28 cellular contexts compared by ENCODE assay signal in genomic region chrX:124362072-124362471, GRCh38. TPM values are rescaled to one million over a fixed set of nuclear protein-coding genes. Genes with fewer than 3 reads are reported as not detected.
DNase-seq lines count a peak whose midpoint lies in the region; ATAC-seq, FAIRE-seq and TF ChIP-seq lines count a peak whose summit lies in the region.
"Had no signal": no experiment of that assay in that cellular context is flagged by ENCODE, and none has a peak within 500 bp of the region (broad histone marks: within the 10 kb centered on the region; RNA-seq: fewer than 3 reads in every experiment).

No MANE protein-coding gene starts in this region.

- peaks cover 50% of the 10 kb centered on the region for H3K4me1 Mint-ChIP-seq in activated CD4-positive, alpha-beta T cell treated with anti-CD3 and anti-CD28 coated beads, Interleukin-2, amount 10 ng/mL, durations not matched to agents 7 days and 5 days
- peaks cover 61% of the 10 kb centered on the region for H3K4me1 Mint-ChIP-seq in CD8-positive, alpha-beta T cell (ENCODE audit: low read depth)
- peaks cover 50% of the 10 kb centered on the region for H3K4me1 Mint-ChIP-seq in activated CD8-positive, alpha-beta T cell treated with anti-CD3 and anti-CD28 coated beads for 36 hours (ENCODE audit: low read depth)
- peaks cover 25 to 64% (median 53%) of the 10 kb centered on the region in 7 donors for H3K4me1 Mint-ChIP-seq in naive thymus-derived CD4-positive, alpha-beta T cell

- DNase-seq in activated CD4-positive, alpha-beta T cell treated with anti-CD3 and anti-CD28 coated beads, Interleukin-2, amount 10 ng/mL, durations not matched to agents 7 days and 5 days: no peak
- no peak for DNase-seq in activated CD4-positive, alpha-beta T cell treated with anti-CD3 and anti-CD28 coated beads, Interleukin-2, amount 50 U/mL, for 4 hours
- no peak for DNase-seq in CD8-positive, alpha-beta T cell
- DNase-seq in activated CD8-positive, alpha-beta T cell treated with anti-CD3 and anti-CD28 coated beads for 36 hours: peak; percentile 64
- no peak for DNase-seq in naive thymus-derived CD4-positive, alpha-beta T cell
- DNase-seq in urothelium cell line (ENCODE audit: low spot score) (no peak), heart left ventricle (no peak), middle frontal gyrus (ENCODE audit: extremely low spot score, low spot score) (no peak)
- DNase-seq: DMS79, GF-D8, Karpas-422, mesenchymal stem cell, NCI-H1436 treated with DMSO at 0.1 percent for 48 hours, NCI-H2107, NCI-H446, NCI-H774, sigmoid colon, stomach, tibial artery had no signal

- no peak overlapping the region for H3K4me3 ChIP-seq in CD8-positive, alpha-beta T cell (ENCODE audit: low read depth, low read length)
- no peak overlapping the region for H3K4me3 ChIP-seq in naive thymus-derived CD4-positive, alpha-beta T cell (ENCODE audit: low read length)
- H3K4me3 ChIP-seq in heart left ventricle: no peak overlapping the region
- H3K4me3 ChIP-seq: A549, prostate gland, sigmoid colon, SJSA1, stomach, tibial artery had no signal

- no peak overlapping the region for H3K4me3 Mint-ChIP-seq in activated CD4-positive, alpha-beta T cell treated with anti-CD3 and anti-CD28 coated beads, Interleukin-2, amount 10 ng/mL, durations not matched to agents 7 days and 5 days
- peak overlapping the region; percentile 37 for H3K4me3 Mint-ChIP-seq in CD8-positive, alpha-beta T cell
- H3K4me3 Mint-ChIP-seq in activated CD8-positive, alpha-beta T cell treated with anti-CD3 and anti-CD28 coated beads for 36 hours: peak overlapping the region; percentile 58
- H3K4me3 Mint-ChIP-seq in naive thymus-derived CD4-positive, alpha-beta T cell: peak overlapping the region in 4 of 10 donors; percentile 14 to 51 (median 37)

- no peaks in the 10 kb centered on the region for H3K27me3 ChIP-seq in CD8-positive, alpha-beta T cell (ENCODE audit: insufficient read depth, low read length)
- no peaks in the 10 kb centered on the region for H3K27me3 ChIP-seq in naive thymus-derived CD4-positive, alpha-beta T cell (ENCODE audit: control insufficient read depth in 2 of 2, insufficient read depth in 2 of 2, low read length in 2 of 2)
- H3K27me3 ChIP-seq in heart left ventricle: no peaks in the 10 kb centered on the region
- H3K27me3 ChIP-seq: sigmoid colon, SJSA1, stomach, tibial artery had no signal

- peaks cover 30% of the 10 kb centered on the region for H3K4me1 ChIP-seq in CD8-positive, alpha-beta T cell (ENCODE audit: insufficient read depth, low read length)
- H3K4me1 ChIP-seq in naive thymus-derived CD4-positive, alpha-beta T cell (ENCODE audit: control insufficient read depth in 2 of 2, insufficient read depth in 2 of 2, low read length in 2 of 2): peaks cover 19 to 26% of the 10 kb centered on the region in 2 donors
- no peaks in the 10 kb centered on the region for H3K4me1 ChIP-seq in heart left ventricle
- H3K4me1 ChIP-seq: A549, prostate gland, sigmoid colon, SJSA1, stomach, tibial artery had no signal

- CTCF ChIA-PET in activated CD4-positive, alpha-beta T cell treated with anti-CD3 and anti-CD28 coated beads, Interleukin-2, amount 10 ng/mL, durations not matched to agents 7 days and 5 days (lab: Charles Lee): interaction anchor here (1.2 to 1.4 kb wide), 2 partner anchors 15 to 138 kb away, joined by 3 to 4 read pairs; partner anchors contain the start of gene SH2D1A
- CTCF ChIA-PET in CD8-positive, alpha-beta T cell (lab: Charles Lee): interaction anchor here (0.7 kb wide), 1 partner anchor 15 kb away, joined by 3 read pairs; no protein-coding TSS in a partner anchor
- CTCF ChIA-PET in activated CD8-positive, alpha-beta T cell treated with anti-CD3 and anti-CD28 coated beads for 36 hours (lab: Charles Lee): no interaction called here
- CTCF ChIA-PET in naive thymus-derived CD4-positive, alpha-beta T cell (lab: Charles Lee): no interaction called here

- 39 to 72% (median 56%) methylated on average over 2 of the region's 2 CpGs for WGBS in heart left ventricle, 4 donors

- no peak for TF ChIP-seq CTCF in CD8-positive, alpha-beta T cell (IDR thresholded peaks at IDR 0.05)
- TF ChIP-seq CTCF in activated CD8-positive, alpha-beta T cell treated with anti-CD3 and anti-CD28 coated beads for 36 hours (IDR thresholded peaks at IDR 0.05): no peak
- no peak for TF ChIP-seq CTCF in heart left ventricle (IDR thresholded peaks at IDR 0.05)

- TF ChIP-seq POLR2A in heart left ventricle (IDR thresholded peaks at IDR 0.05): no peak

- FAIRE-seq in urothelium cell line (lab: Jason Lieb, UNC): no peak
- FAIRE-seq: H1 had no signal

- ATAC-seq in CD8-positive, alpha-beta T cell: peak; percentile 56
- peak; percentile 71 for ATAC-seq in activated CD8-positive, alpha-beta T cell treated with anti-CD3 and anti-CD28 coated beads for 36 hours
- ATAC-seq in naive thymus-derived CD4-positive, alpha-beta T cell: no peak
- ATAC-seq in heart left ventricle: no peak
- ATAC-seq: A549, left lobe of liver had no signal

- H3K27ac Mint-ChIP-seq in activated CD4-positive, alpha-beta T cell treated with anti-CD3 and anti-CD28 coated beads, Interleukin-2, amount 10 ng/mL, durations not matched to agents 7 days and 5 days: peak overlapping the region; percentile 80
- H3K27ac Mint-ChIP-seq in CD8-positive, alpha-beta T cell: peak overlapping the region; percentile 77
- peak overlapping the region; percentile 91 for H3K27ac Mint-ChIP-seq in activated CD8-positive, alpha-beta T cell treated with anti-CD3 and anti-CD28 coated beads for 36 hours
- peak overlapping the region in 5 of 9 donors; percentile 23 to 70 (median 39) for H3K27ac Mint-ChIP-seq in naive thymus-derived CD4-positive, alpha-beta T cell

- no peaks in the 10 kb centered on the region for H3K36me3 ChIP-seq in CD8-positive, alpha-beta T cell (ENCODE audit: insufficient read depth, low read length)
- H3K36me3 ChIP-seq in naive thymus-derived CD4-positive, alpha-beta T cell (ENCODE audit: control insufficient read depth in 2 of 3, insufficient read depth in 3 of 3, low read length in 3 of 3): no peaks in the 10 kb centered on the region
- H3K36me3 ChIP-seq in heart left ventricle: no peaks in the 10 kb centered on the region
- H3K36me3 ChIP-seq: prostate gland, sigmoid colon, SJSA1, stomach, tibial artery had no signal

- no peaks in the 10 kb centered on the region for H3K9me3 ChIP-seq in CD8-positive, alpha-beta T cell (ENCODE audit: low read length)
- no peaks in the 10 kb centered on the region for H3K9me3 ChIP-seq in naive thymus-derived CD4-positive, alpha-beta T cell (ENCODE audit: control insufficient read depth in 2 of 3, low read length in 3 of 3)
- no peaks in the 10 kb centered on the region for H3K9me3 ChIP-seq in heart left ventricle
- H3K9me3 ChIP-seq: A549, prostate gland, sigmoid colon, SJSA1, stomach, tibial artery had no signal

- intact Hi-C loops in CD8-positive, alpha-beta T cell (cut with DNase I, micrococcal nuclease): loop anchor here (2.0 to 10.0 kb wide), 3 partner anchors 13 to 267 kb away; no protein-coding TSS in a partner anchor
- intact Hi-C loops in activated CD8-positive, alpha-beta T cell treated with anti-CD3 and anti-CD28 coated beads for 36 hours (cut with micrococcal nuclease): no loop called here
- intact Hi-C loops in naive thymus-derived CD4-positive, alpha-beta T cell (cut with micrococcal nuclease): no loop called here
- intact Hi-C loops in heart left ventricle (cut with DNase I): no loop called here

- H3K36me3 Mint-ChIP-seq in activated CD4-positive, alpha-beta T cell treated with anti-CD3 and anti-CD28 coated beads, Interleukin-2, amount 10 ng/mL, durations not matched to agents 7 days and 5 days (ENCODE audit: low read depth): peaks cover 37% of the 10 kb centered on the region
- peaks cover 37% of the 10 kb centered on the region for H3K36me3 Mint-ChIP-seq in CD8-positive, alpha-beta T cell
- peaks cover 39% of the 10 kb centered on the region for H3K36me3 Mint-ChIP-seq in activated CD8-positive, alpha-beta T cell treated with anti-CD3 and anti-CD28 coated beads for 36 hours (ENCODE audit: low read depth)
- peaks cover 5 to 19% (median 7%) of the 10 kb centered on the region in 5 donors for H3K36me3 Mint-ChIP-seq in naive thymus-derived CD4-positive, alpha-beta T cell

- POLR2A ChIA-PET in activated CD4-positive, alpha-beta T cell treated with anti-CD3 and anti-CD28 coated beads, Interleukin-2, amount 10 ng/mL, durations not matched to agents 7 days and 5 days (lab: Charles Lee): interaction anchor here (1.0 kb wide), 1 partner anchor 16 kb away, joined by 3 read pairs; no protein-coding TSS in a partner anchor
- POLR2A ChIA-PET in CD8-positive, alpha-beta T cell (lab: Charles Lee): interaction anchor here (0.8 kb wide), 1 partner anchor 15 kb away, joined by 3 read pairs; no protein-coding TSS in a partner anchor
- POLR2A ChIA-PET in activated CD8-positive, alpha-beta T cell treated with anti-CD3 and anti-CD28 coated beads for 36 hours (lab: Charles Lee): interaction anchor here (0.8 to 2.8 kb wide), 3 partner anchors 9 to 105 kb away, joined by 3 to 21 read pairs (median 3); partner anchors contain the start of gene SH2D1A
- POLR2A ChIA-PET in naive thymus-derived CD4-positive, alpha-beta T cell (lab: Charles Lee): no interaction called here

- no peak overlapping the region for H3K27ac ChIP-seq in CD8-positive, alpha-beta T cell (ENCODE audit: low read depth, low read length)
- no peak overlapping the region for H3K27ac ChIP-seq in naive thymus-derived CD4-positive, alpha-beta T cell (ENCODE audit: low read depth, low read length)
- no peak overlapping the region for H3K27ac ChIP-seq in heart left ventricle
- H3K27ac ChIP-seq: A549, HL-60, prostate gland, sigmoid colon, SJSA1, stomach, tibial artery had no signal

- H3K9me3 Mint-ChIP-seq in activated CD4-positive, alpha-beta T cell treated with anti-CD3 and anti-CD28 coated beads, Interleukin-2, amount 10 ng/mL, durations not matched to agents 7 days and 5 days: peaks cover 2% of the 10 kb centered on the region
- no peaks in the 10 kb centered on the region for H3K9me3 Mint-ChIP-seq in CD8-positive, alpha-beta T cell
- H3K9me3 Mint-ChIP-seq in activated CD8-positive, alpha-beta T cell treated with anti-CD3 and anti-CD28 coated beads for 36 hours: no peaks in the 10 kb centered on the region
- peaks cover 0 to 1% (median 0%) of the 10 kb centered on the region in 11 donors for H3K9me3 Mint-ChIP-seq in naive thymus-derived CD4-positive, alpha-beta T cell

- no peaks in the 10 kb centered on the region for H3K27me3 Mint-ChIP-seq in activated CD4-positive, alpha-beta T cell treated with anti-CD3 and anti-CD28 coated beads, Interleukin-2, amount 10 ng/mL, durations not matched to agents 7 days and 5 days
- H3K27me3 Mint-ChIP-seq in CD8-positive, alpha-beta T cell (ENCODE audit: low read depth): no peaks in the 10 kb centered on the region
- no peaks in the 10 kb centered on the region for H3K27me3 Mint-ChIP-seq in activated CD8-positive, alpha-beta T cell treated with anti-CD3 and anti-CD28 coated beads for 36 hours
- no peaks in the 10 kb centered on the region for H3K27me3 Mint-ChIP-seq in naive thymus-derived CD4-positive, alpha-beta T cell

RNA-seq across cellular contexts. Expression of gene SH2D1A, which starts 15.7 kb away (rescaled TPM):
- 10 to 100 TPM; 63.1 to 64.4 TPM for total RNA-seq in activated CD4-positive, alpha-beta T cell treated with anti-CD3 and anti-CD28 coated beads, Interleukin-2, amount 10 ng/mL, durations not matched to agents 7 days and 5 days
- 10 to 100 TPM; 44.4 to 50.3 TPM for total RNA-seq in CD8-positive, alpha-beta T cell
- total RNA-seq in activated CD8-positive, alpha-beta T cell treated with anti-CD3 and anti-CD28 coated beads for 36 hours: 10 to 100 TPM; 40.9 to 43.2 TPM
- total RNA-seq in naive thymus-derived CD4-positive, alpha-beta T cell: 10 to 100 TPM; 23.8 to 48.2 (median 37.9) TPM
- 10 to 100 TPM; 43.8 to 57.6 TPM for polyA plus RNA-seq in naive thymus-derived CD4-positive, alpha-beta T cell
- 1 to 10 TPM in 1 of 9 donors, under 1 TPM in 2, not detected in 6; 0.20 to 3.4 (median 0.63) TPM for total RNA-seq in heart left ventricle
- polyA plus RNA-seq in heart left ventricle: under 1 TPM in 1 of 2 donors, not detected in 1; 0.04 TPM
- total RNA-seq: cerebellum, H1, RPMI7951, SJSA1 had no signal
- polyA plus RNA-seq: A549, H1 had no signal

RNA-seq across cellular contexts. Expression of gene TEX13D, which starts 29.6 kb away (rescaled TPM):
- total RNA-seq in activated CD4-positive, alpha-beta T cell treated with anti-CD3 and anti-CD28 coated beads, Interleukin-2, amount 10 ng/mL, durations not matched to agents 7 days and 5 days: not detected
- not detected for total RNA-seq in CD8-positive, alpha-beta T cell
- total RNA-seq in activated CD8-positive, alpha-beta T cell treated with anti-CD3 and anti-CD28 coated beads for 36 hours: under 1 TPM in 1 of 2 experiments, not detected in 1; 0.23 TPM
- total RNA-seq in naive thymus-derived CD4-positive, alpha-beta T cell: not detected
- not detected for polyA plus RNA-seq in naive thymus-derived CD4-positive, alpha-beta T cell
- total RNA-seq in heart left ventricle: not detected
- not detected for polyA plus RNA-seq in heart left ventricle
- total RNA-seq: cerebellum, left lobe of liver, RPMI7951, sigmoid colon, SJSA1 had no signal
- polyA plus RNA-seq: A549, adipose tissue, sigmoid colon had no signal

Comparison
In these comparisons a context has a peak if more than half of its experiments do, and no peak if none do; other contexts are left out.
1. H3K27ac Mint-ChIP-seq: peak in every context shown above with its lines; median percentile 91 in activated CD8-positive, alpha-beta T cell treated with anti-CD3 and anti-CD28 coated beads for 36 hours; 80 in activated CD4-positive, alpha-beta T cell treated with anti-CD3 and anti-CD28 coated beads, Interleukin-2, amount 10 ng/mL, durations not matched to agents 7 days and 5 days; 77 in CD8-positive, alpha-beta T cell; 39 in naive thymus-derived CD4-positive, alpha-beta T cell.
2. ATAC-seq: peak in CD8-positive, alpha-beta T cell (single experiment) and activated CD8-positive, alpha-beta T cell treated with anti-CD3 and anti-CD28 coated beads for 36 hours (single experiment); none in naive thymus-derived CD4-positive, alpha-beta T cell (single experiment) and heart left ventricle (0 of 4).
3. RNA of gene SH2D1A, which starts 15.7 kb away (total RNA-seq): 63.1 to 64.4 TPM in activated CD4-positive, alpha-beta T cell treated with anti-CD3 and anti-CD28 coated beads, Interleukin-2, amount 10 ng/mL, durations not matched to agents 7 days and 5 days, 44.4 to 50.3 TPM in CD8-positive, alpha-beta T cell, 40.9 to 43.2 TPM in activated CD8-positive, alpha-beta T cell treated with anti-CD3 and anti-CD28 coated beads for 36 hours and 23.8 to 48.2 TPM in naive thymus-derived CD4-positive, alpha-beta T cell; 0.20 to 3.4 TPM in heart left ventricle; every median in the first group is over 4 times any median in the second.
4. CTCF ChIA-PET loops: an anchor here in activated CD4-positive, alpha-beta T cell treated with anti-CD3 and anti-CD28 coated beads, Interleukin-2, amount 10 ng/mL, durations not matched to agents 7 days and 5 days (1.2 to 1.4 kb wide) and CD8-positive, alpha-beta T cell (0.7 kb wide); none called in activated CD8-positive, alpha-beta T cell treated with anti-CD3 and anti-CD28 coated beads for 36 hours and naive thymus-derived CD4-positive, alpha-beta T cell.
5. intact Hi-C loops: an anchor here in CD8-positive, alpha-beta T cell (2.0 to 10.0 kb wide); none called in activated CD8-positive, alpha-beta T cell treated with anti-CD3 and anti-CD28 coated beads for 36 hours, naive thymus-derived CD4-positive, alpha-beta T cell and heart left ventricle.